In genomic region chr5:17283121-17283415, GRCh38 we compare ENCODE assay signal across 15 cellular contexts.
"Had no signal": no experiment of that assay in that cellular context is flagged by ENCODE, and none has a peak within 500 bp of the region (broad histone marks: within the 10 kb centered on the region; RNA-seq: fewer than 3 reads in every experiment).

No MANE protein-coding gene starts in this region.

- H3K36me3 ChIP-seq: gastrocnemius medialis, tibial nerve had no signal

- H3K27ac ChIP-seq: coronary artery, gastrocnemius medialis, parathyroid adenoma, tibial nerve had no signal

- H3K27me3 ChIP-seq: gastrocnemius medialis, hepatocyte, tibial nerve had no signal

- H3K4me1 Mint-ChIP-seq: activated CD4-positive, alpha-beta T cell treated with anti-CD3 and anti-CD28 coated beads, Interleukin-2, amount 10 ng/mL, durations not matched to agents 7 days and 5 days; activated naive CD4-positive, alpha-beta T cell treated with anti-CD3 and anti-CD28 coated beads, Interleukin-2, amount 10 ng/mL, durations not matched to agents 7 days and 5 days had no signal

- H3K27ac Mint-ChIP-seq: activated CD4-positive, alpha-beta T cell treated with anti-CD3 and anti-CD28 coated beads, Interleukin-2, amount 10 ng/mL, durations not matched to agents 7 days and 5 days; activated naive CD4-positive, alpha-beta T cell treated with anti-CD3 and anti-CD28 coated beads, Interleukin-2, amount 10 ng/mL, durations not matched to agents 7 days and 5 days; activated T-helper 2 cell treated with anti-CD3 and anti-CD28 coated beads, Interferon-gamma antibody, Interleukin-2, Interleukin-4, amounts not matched to agents 10 μg/mL and 5 μg/mL and 100 μg/mL, durations not matched to agents 14 hours and 24 hours and 36 hours; T-helper 17 cell had no signal

- H3K4me3 Mint-ChIP-seq: activated CD4-positive, alpha-beta T cell treated with anti-CD3 and anti-CD28 coated beads, Interleukin-2, amount 10 ng/mL, durations not matched to agents 7 days and 5 days; activated naive CD4-positive, alpha-beta T cell treated with anti-CD3 and anti-CD28 coated beads, Interleukin-2, amount 10 ng/mL, durations not matched to agents 7 days and 5 days; T-helper 17 cell had no signal

- H3K4me3 ChIP-seq: coronary artery, gastrocnemius medialis, hepatocyte, tibial nerve had no signal

- H3K79me2 ChIP-seq: hepatocyte, parathyroid adenoma had no signal

- H3K4me1 ChIP-seq: gastrocnemius medialis had no signal

- H2AFZ ChIP-seq: parathyroid adenoma had no signal

- H3K36me3 Mint-ChIP-seq: activated naive CD4-positive, alpha-beta T cell treated with anti-CD3 and anti-CD28 coated beads, Interleukin-2, amount 10 ng/mL, durations not matched to agents 7 days and 5 days had no signal

- H3K9ac ChIP-seq: parathyroid adenoma had no signal

- H3K9me3 ChIP-seq: gastrocnemius medialis, tibial nerve had no signal

- H3K27me3 Mint-ChIP-seq: activated CD4-positive, alpha-beta T cell treated with anti-CD3 and anti-CD28 coated beads, Interleukin-2, amount 10 ng/mL, durations not matched to agents 7 days and 5 days; activated naive CD4-positive, alpha-beta T cell treated with anti-CD3 and anti-CD28 coated beads, Interleukin-2, amount 10 ng/mL, durations not matched to agents 7 days and 5 days; T-helper 17 cell had no signal

- ATAC-seq: gastrocnemius medialis had no signal

- DNase-seq: activated CD4-positive, alpha-beta T cell treated with anti-CD3 and anti-CD28 coated beads, Interleukin-2, amount 10 ng/mL, durations not matched to agents 7 days and 5 days; activated CD4-positive, CD25-positive, alpha-beta regulatory T cell; activated CD8-positive, alpha-beta memory T cell treated with anti-CD3 and anti-CD28 coated beads for 24 hours; activated naive CD4-positive, alpha-beta T cell treated with anti-CD3 and anti-CD28 coated beads, Interleukin-2, amount 10 ng/mL, durations not matched to agents 7 days and 5 days; activated T-cell treated with anti-CD3 and anti-CD28 coated beads for 4 hours; effector memory CD4-positive, alpha-beta T cell; gastrocnemius medialis; kidney glomerular epithelial cell; stimulated activated CD4-positive, alpha-beta T cell treated with anti-CD3 and anti-CD28 coated beads, Interleukin-4, amount 100 ng/mL, for 4 hours; T-helper 17 cell had no signal
